12 cellular contexts compared by ENCODE assay signal in the genomic region with DNA sequence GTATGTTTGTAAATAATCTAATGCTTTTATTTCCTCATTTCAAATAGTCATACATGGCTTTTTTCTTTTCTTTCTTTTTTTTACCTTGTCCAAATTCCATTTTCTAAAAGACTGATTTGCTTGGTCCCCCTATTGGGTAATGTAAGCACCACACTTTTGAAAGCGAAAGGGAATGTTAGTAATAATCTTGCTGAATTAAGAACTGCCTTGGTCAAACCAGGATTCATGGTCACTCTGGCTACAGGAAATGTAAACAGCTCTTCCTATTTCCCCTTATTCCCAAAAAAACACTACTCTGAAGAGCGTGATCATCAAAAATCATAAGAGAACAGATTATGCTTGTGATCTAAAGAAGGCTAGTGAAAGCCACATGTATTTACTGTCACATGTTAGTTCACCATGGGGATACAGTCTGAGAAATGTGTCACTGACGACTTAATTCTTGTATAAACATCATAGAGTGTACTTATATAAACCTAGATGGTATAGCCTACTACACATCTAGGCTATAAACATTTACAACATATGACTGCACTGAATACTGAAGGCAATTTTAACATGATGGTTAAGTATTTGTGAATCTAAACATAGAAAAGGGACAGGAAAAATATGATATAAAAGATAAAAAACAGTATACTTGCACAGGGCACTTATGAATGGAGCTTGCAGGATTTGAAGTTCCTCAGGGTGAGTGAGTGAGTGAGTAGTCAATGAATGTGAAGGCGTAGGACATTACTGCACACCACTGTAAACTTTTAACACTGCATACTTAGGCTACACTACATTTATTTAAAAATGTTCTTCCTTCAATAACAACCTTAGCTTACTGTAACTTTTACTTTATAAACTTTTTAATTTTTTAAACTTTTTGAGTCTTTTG.
DNase-seq lines count a peak whose midpoint lies in the region; ATAC-seq, FAIRE-seq and TF ChIP-seq lines count a peak whose summit lies in the region.
"Had no signal": no experiment of that assay in that cellular context is flagged by ENCODE, and none has a peak within 500 bp of the region (broad histone marks: within the 10 kb centered on the region; RNA-seq: fewer than 3 reads in every experiment).

No MANE protein-coding gene starts in this region.

- TF ChIP-seq EP300 in HepG2 (IDR thresholded peaks at IDR 0.05; ENCODE audit: low read depth in 2 of 2, low read length in 2 of 2) (no peak), HepG2 (CRISPR knock-in tag; IDR thresholded peaks at IDR 0.05; ENCODE audit: borderline replicate concordance) (no peak)

- WGBS in right lobe of liver (ENCODE audit: insufficient coverage, low coverage, low lambda C conversion rate, missing lambda C conversion rate) = 72% methylated on average over 4 of the region's 4 CpGs
- WGBS in HepG2 (ENCODE audit: low lambda C conversion rate) = 96% methylated on average over 4 of the region's 4 CpGs

- no peaks in the 10 kb centered on the region for H3K27me3 ChIP-seq in right lobe of liver
- H3K27me3 ChIP-seq in HepG2 (ENCODE audit: control insufficient read depth in 1 of 2, insufficient read depth in 2 of 2, low read length in 2 of 2) = no peaks in the 10 kb centered on the region
- H3K27me3 ChIP-seq: breast epithelium, neutrophil had no signal

- no peak for DNase-seq in right lobe of liver
- no peak for DNase-seq in HepG2 (ENCODE audit: low spot score)
- DNase-seq in astrocyte of the hippocampus (ENCODE audit: low read depth, low spot score) = peak; percentile 74
- DNase-seq in iris pigment epithelial cell (ENCODE audit: low read depth) = peak; percentile 41
- no peak for DNase-seq in stimulated activated CD4-positive, alpha-beta T cell treated with anti-CD3 and anti-CD28 coated beads, Interleukin-4, amount 100 ng/mL, for 4 hours
- no peak for DNase-seq in COLO829 (ENCODE audit: low spot score)
- no peak for DNase-seq in NCI-H526 treated with DMSO at 0.1 percent for 48 hours (lab: John Stamatoyannopoulos, UW)
- DNase-seq in stimulated activated CD4-positive, alpha-beta T cell treated with anti-CD3 and anti-CD28 coated beads, Interleukin-12 subunit alpha, Interleukin-12 subunit beta, amount 100 ng/mL, for 4 hours = no peak
- DNase-seq: activated CD4-positive, alpha-beta memory T cell treated with anti-CD3 and anti-CD28 coated beads for 36 hours had no signal

- H3K79me2 ChIP-seq in HepG2 (ENCODE audit: insufficient read depth, low read length) = no peaks in the 10 kb centered on the region

- H2AFZ ChIP-seq in HepG2 (ENCODE audit: low read length) = no peak overlapping the region

- H3K4me1 ChIP-seq in right lobe of liver (no peaks in the 10 kb centered on the region), HepG2 (ENCODE audit: insufficient read depth, low read length) (no peaks in the 10 kb centered on the region)
- H3K4me1 ChIP-seq: breast epithelium had no signal

- H3K36me3 ChIP-seq in right lobe of liver = peaks cover 0 to 19% (median 7%) of the 10 kb centered on the region in 4 donors
- H3K36me3 ChIP-seq in HepG2 (replicated peaks in 1 of 2; ENCODE audit: control insufficient read depth in 1 of 2, insufficient read depth in 2 of 2, low read length in 2 of 2) = peaks cover 0 to 7% of the 10 kb centered on the region in 2 experiments; a peak in 4 of 5 replicates

- CTCF ChIA-PET in HepG2 (lab: Yijun Ruan, JAX; ENCODE audit: low intra/inter-chr PET ratio, low total read pairs) = no interaction called here

- peak; percentile 48 to 73 (median 58) for ATAC-seq in right lobe of liver
- no peak for ATAC-seq in HepG2

- BruUV-seq in HepG2 (replicated peaks; lab: Mats Ljungman, UMichigan) = no TSS peak

- peak in 1 of 4 donors; percentile 5 for TF ChIP-seq CTCF in right lobe of liver (IDR thresholded peaks at IDR 0.05)
- no peak for TF ChIP-seq CTCF in HepG2 (CRISPR knock-in tag; IDR thresholded peaks at IDR 0.05)

- no peak for TF ChIP-seq RAD21 in HepG2 (CRISPR knock-in tag; IDR thresholded peaks at IDR 0.05)

- FAIRE-seq in HepG2 (lab: Jason Lieb, UNC) = no peak

- H3K27ac ChIP-seq in right lobe of liver = no peak overlapping the region
- H3K27ac ChIP-seq in HepG2 (ENCODE audit: extremely low read length, insufficient read depth, low read length) = no peak overlapping the region
- H3K27ac ChIP-seq: breast epithelium, neutrophil, SK-N-MC had no signal

- H3K9me3 ChIP-seq in right lobe of liver (no peaks in the 10 kb centered on the region), HepG2 (ENCODE audit: low read length) (no peaks in the 10 kb centered on the region)
- H3K9me3 ChIP-seq: breast epithelium, neutrophil had no signal

- in situ Hi-C loops in HepG2 (cut with HindIII; ENCODE audit: extremely low pct_ligation_motif_present, low pct_unique_long_range_greater_than_20kb) = no loop called here

- H3K4me3 ChIP-seq in right lobe of liver (no peak overlapping the region), HepG2 (replicated peaks in 1 of 3; ENCODE audit: insufficient read depth in 1 of 3, low read depth in 2 of 3, low read length in 3 of 3) (no peak overlapping the region)
- H3K4me3 ChIP-seq: breast epithelium, SK-N-MC had no signal

- TF ChIP-seq POLR2A in right lobe of liver (IDR thresholded peaks at IDR 0.05) (no peak), HepG2 (IDR thresholded peaks at IDR 0.05; ENCODE audit: insufficient read depth in 1 of 2, low read depth in 2 of 2, low read length in 2 of 2) (no peak)

- no peak overlapping the region for H3K4me2 ChIP-seq in HepG2 (ENCODE audit: low read depth, low read length)

- intact Hi-C loops in right lobe of liver (cut with DNase I) = no loop called here
- intact Hi-C loops in HepG2 (cut with micrococcal nuclease; ENCODE audit: unreplicated experiment) = no loop called here

- no peaks in the 10 kb centered on the region for H4K20me1 ChIP-seq in HepG2 (ENCODE audit: insufficient read depth, low read length)

- POLR2A ChIA-PET in HepG2 (lab: Yijun Ruan, JAX) = no interaction called here

- H3K9ac ChIP-seq in HepG2 (ENCODE audit: insufficient read depth, low read depth, low read length) = no peak overlapping the region

TF ChIP-seq in HepG2, 621 proteins besides CTCF, POLR2A, EP300 and RAD21:
- TF ChIP-seq NBN (conservative IDR thresholded peaks at IDR 0.05) = no peak
- no peak for TF ChIP-seq PTBP1 (IDR thresholded peaks at IDR 0.05; ENCODE audit: low read depth, low read length, poor library complexity, severe bottlenecking)
- TF ChIP-seq ZNF33B (CRISPR knock-in tag; IDR thresholded peaks at IDR 0.05) = no peak
- TF ChIP-seq ZBTB3 (CRISPR knock-in tag; IDR thresholded peaks at IDR 0.05; ENCODE audit: borderline replicate concordance, low read depth) = no peak
- TF ChIP-seq, protein P1, sequence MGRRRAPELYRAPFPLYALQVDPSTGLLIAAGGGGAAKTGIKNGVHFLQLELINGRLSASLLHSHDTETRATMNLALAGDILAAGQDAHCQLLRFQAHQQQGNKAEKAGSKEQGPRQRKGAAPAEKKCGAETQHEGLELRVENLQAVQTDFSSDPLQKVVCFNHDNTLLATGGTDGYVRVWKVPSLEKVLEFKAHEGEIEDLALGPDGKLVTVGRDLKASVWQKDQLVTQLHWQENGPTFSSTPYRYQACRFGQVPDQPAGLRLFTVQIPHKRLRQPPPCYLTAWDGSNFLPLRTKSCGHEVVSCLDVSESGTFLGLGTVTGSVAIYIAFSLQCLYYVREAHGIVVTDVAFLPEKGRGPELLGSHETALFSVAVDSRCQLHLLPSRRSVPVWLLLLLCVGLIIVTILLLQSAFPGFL (CRISPR knock-in tag; IDR thresholded peaks at IDR 0.05) = no peak
- no peak for TF ChIP-seq ZNF790 (CRISPR knock-in tag; IDR thresholded peaks at IDR 0.05; ENCODE audit: borderline replicate concordance)
- no peak for TF ChIP-seq ZNF530 (CRISPR knock-in tag; IDR thresholded peaks at IDR 0.05; ENCODE audit: low read depth)
- TF ChIP-seq EHMT2 (IDR thresholded peaks at IDR 0.05; ENCODE audit: borderline replicate concordance, low read depth, low read length) = no peak
- TF ChIP-seq ZKSCAN8 (CRISPR knock-in tag; IDR thresholded peaks at IDR 0.05; ENCODE audit: borderline replicate concordance) = no peak
- TF ChIP-seq HMG20A (CRISPR knock-in tag; IDR thresholded peaks at IDR 0.05; ENCODE audit: borderline replicate concordance) = no peak
- no peak for TF ChIP-seq SMAD9 (CRISPR knock-in tag; IDR thresholded peaks at IDR 0.05)
- TF ChIP-seq, protein P2, sequence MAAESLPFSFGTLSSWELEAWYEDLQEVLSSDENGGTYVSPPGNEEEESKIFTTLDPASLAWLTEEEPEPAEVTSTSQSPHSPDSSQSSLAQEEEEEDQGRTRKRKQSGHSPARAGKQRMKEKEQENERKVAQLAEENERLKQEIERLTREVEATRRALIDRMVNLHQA (CRISPR knock-in tag; IDR thresholded peaks at IDR 0.05) = no peak
- no peak for TF ChIP-seq HNF4G (IDR thresholded peaks at IDR 0.05; ENCODE audit: borderline replicate concordance, low read depth, low read length)
- no peak for TF ChIP-seq HNF4G (CRISPR knock-in tag; IDR thresholded peaks at IDR 0.05; ENCODE audit: borderline replicate concordance, low read depth)

Comparison
In these comparisons a context has a peak if more than half of its experiments do, and no peak if none do; other contexts are left out.
1. DNase-seq: peak in astrocyte of the hippocampus (single experiment) and iris pigment epithelial cell (single experiment); none in right lobe of liver (0 of 3), HepG2 (single experiment), stimulated activated CD4-positive, alpha-beta T cell treated with anti-CD3 and anti-CD28 coated beads, Interleukin-4, amount 100 ng/mL, for 4 hours (0 of 2), COLO829 (single experiment), NCI-H526 treated with DMSO at 0.1 percent for 48 hours (single experiment) and stimulated activated CD4-positive, alpha-beta T cell treated with anti-CD3 and anti-CD28 coated beads, Interleukin-12 subunit alpha, Interleukin-12 subunit beta, amount 100 ng/mL, for 4 hours (single experiment).